ENCODE assay signal across 2 cellular contexts in genomic region chr3:23671901-23672589, GRCh38.
TF ChIP-seq lines count a peak whose summit lies in the region.

No MANE protein-coding gene starts in this region.

TF ChIP-seq in GM23338, 12 proteins besides CTCF, POLR2A, EP300 and RAD21 (continued from another document):
- TF ChIP-seq STAT1 (IDR thresholded peaks at IDR 0.05; ENCODE audit: unreplicated experiment) = no peak
- no peak for TF ChIP-seq NANOG (IDR thresholded peaks at IDR 0.05; ENCODE audit: borderline replicate concordance)
- TF ChIP-seq EZH2 (IDR thresholded peaks at IDR 0.05; ENCODE audit: low read depth, unreplicated experiment) = no peak
- TF ChIP-seq ETS1 (IDR thresholded peaks at IDR 0.05) = no peak
- TF ChIP-seq EZH2phosphoT487 (IDR thresholded peaks at IDR 0.05; ENCODE audit: unreplicated experiment) = no peak
- no peak for TF ChIP-seq ZNF462 (CRISPR knock-in tag; IDR thresholded peaks at IDR 0.05)

TF ChIP-seq in GM12878, 131 proteins besides CTCF, POLR2A, EP300 and RAD21 (continued from another document):
- no peak for TF ChIP-seq BCL3 (IDR thresholded peaks at IDR 0.05; ENCODE audit: borderline replicate concordance, insufficient read depth, low read depth, low read length, poor library complexity, severe bottlenecking)
- TF ChIP-seq SMARCA5 (IDR thresholded peaks at IDR 0.05) = no peak
- no peak for TF ChIP-seq CHD2 (IDR thresholded peaks at IDR 0.05; ENCODE audit: borderline replicate concordance, low read depth, low read length)
- TF ChIP-seq NFIC (IDR thresholded peaks at IDR 0.05; ENCODE audit: low read depth, low read length) = no peak
- TF ChIP-seq FOXK2 (IDR thresholded peaks at IDR 0.05) = no peak
- TF ChIP-seq BCL11A (IDR thresholded peaks at IDR 0.05; ENCODE audit: low read depth, low read length) = no peak
- TF ChIP-seq LARP7 (IDR thresholded peaks at IDR 0.05) = no peak
- no peak for TF ChIP-seq NR2C2 (IDR thresholded peaks at IDR 0.05; ENCODE audit: borderline replicate concordance, control insufficient read depth, insufficient read length, low read depth)
